Comparison of ENCODE assay signal across 1 cellular context in genomic region chr1:20733361-20733975, GRCh38.
TF ChIP-seq lines count a peak whose summit lies in the region.

No MANE protein-coding gene starts in this region.

TF ChIP-seq in K562, 482 proteins besides CTCF, POLR2A, EP300 and RAD21 (continued from another document and continues in another):
- TF ChIP-seq MGA (IDR thresholded peaks at IDR 0.05), result no peak
- peak; percentile 1; the same call in 1 of the 2 replicates for TF ChIP-seq CBFA2T2 (conservative IDR thresholded peaks at IDR 0.05)
- no peak for TF ChIP-seq ATF4 (CRISPR knock-in tag; IDR thresholded peaks at IDR 0.05)
- no peak for TF ChIP-seq ZNF311 (CRISPR knock-in tag; IDR thresholded peaks at IDR 0.05)
- TF ChIP-seq TEAD1 (CRISPR knock-in tag; IDR thresholded peaks at IDR 0.05), result 0 out of 4 replicates have a peak, but pooled peaks of 1 of the 2 experiments have one; percentile 1
- peak; percentile 1 for TF ChIP-seq DACH1 (IDR thresholded peaks at IDR 0.05; ENCODE audit: partially characterized antibody)
- no peak for TF ChIP-seq RBM15 (IDR thresholded peaks at IDR 0.05; ENCODE audit: insufficient read depth, low read length)
- TF ChIP-seq CBX3 (IDR thresholded peaks at IDR 0.05; ENCODE audit: borderline replicate concordance in 1 of 2, low read length in 2 of 2), result 0 out of 3 replicates have a peak, but pooled peaks of 1 of the 2 experiments have one; percentile 8
- 0 out of 2 replicates have a peak, but pooled peaks have one; percentile 4 for TF ChIP-seq ATF3 (IDR thresholded peaks at IDR 0.05)
- no peak; the same call in none of the 2 replicates for TF ChIP-seq ATF3 (CRISPR knock-in tag; conservative IDR thresholded peaks at IDR 0.05)
- TF ChIP-seq ZNF263 (CRISPR knock-in tag; IDR thresholded peaks at IDR 0.05; ENCODE audit: borderline replicate concordance), result no peak
- peak in 1 of 2 experiments; percentile 15; a peak in 1 of 4 replicates for TF ChIP-seq NRF1 (conservative IDR thresholded peaks at IDR 0.05 in 1 of 2, IDR thresholded peaks at IDR 0.05 in 1 of 2)
- no peak for TF ChIP-seq DDX20 (tag; IDR thresholded peaks at IDR 0.05; ENCODE audit: low read depth)
- TF ChIP-seq HEY1 (CRISPR knock-in tag; IDR thresholded peaks at IDR 0.05; ENCODE audit: borderline replicate concordance), result no peak
- no peak for TF ChIP-seq ZC3H11A (IDR thresholded peaks at IDR 0.05; ENCODE audit: low read depth, low read length)
- TF ChIP-seq CC2D1A (IDR thresholded peaks at IDR 0.05), result no peak
- no peak for TF ChIP-seq RBFOX2 (IDR thresholded peaks at IDR 0.05; ENCODE audit: low read depth, low read length)
- no peak for TF ChIP-seq RREB1 (CRISPR knock-in tag; IDR thresholded peaks at IDR 0.05)
- no peak for TF ChIP-seq ZEB2 (IDR thresholded peaks at IDR 0.05)
- TF ChIP-seq ZNF609 (CRISPR knock-in tag; IDR thresholded peaks at IDR 0.05; ENCODE audit: borderline replicate concordance), result no peak
- no peak for TF ChIP-seq ZNF146 (CRISPR knock-in tag; IDR thresholded peaks at IDR 0.05; ENCODE audit: unreplicated experiment)
- TF ChIP-seq HDAC8 (tag; IDR thresholded peaks at IDR 0.05), result no peak
- peak in 1 of 2 experiments; percentile 27 for TF ChIP-seq AFF1 (IDR thresholded peaks at IDR 0.05; ENCODE audit: low read depth in 1 of 2, partially characterized antibody in 2 of 2)
